ENCODE assay signal across 8 cellular contexts in genomic region chr16:30875881-30876791, GRCh38. TPM values are rescaled to one million over a fixed set of nuclear protein-coding genes. Genes with fewer than 3 reads are reported as not detected.
DNase-seq lines count a peak whose midpoint lies in the region; ATAC-seq lines count a peak whose summit lies in the region.

No MANE protein-coding gene starts in this region.

- peaks cover 22% of the 10 kb centered on the region for H3K4me1 ChIP-seq in effector memory CD4-positive, alpha-beta T cell (ENCODE audit: control insufficient read depth, insufficient read depth, low read length, poor library complexity, severe bottlenecking)

- no peaks in the 10 kb centered on the region for H3K27me3 Mint-ChIP-seq in T-helper 1 cell treated with Interleukin-12 subunit alpha and Interleukin-12 subunit beta and Interleukin-4 antibody, amounts not matched to agents 30 μg/mL and 1 μg/mL, for 36 hours (ENCODE audit: low read depth)
- H3K27me3 Mint-ChIP-seq in natural killer cell treated with Interleukin-12 subunit alpha and Interleukin-12 subunit beta and Interleukin-15 and Interleukin-18, amount 100 ng/mL, for 72 hours: no peaks in the 10 kb centered on the region

- peak; percentile 65 to 68 for ATAC-seq in natural killer cell treated with Interleukin-12 subunit alpha and Interleukin-12 subunit beta and Interleukin-15 and Interleukin-18, amount 100 ng/mL, for 72 hours

- no peaks in the 10 kb centered on the region for H3K27me3 ChIP-seq in effector memory CD4-positive, alpha-beta T cell (replicated peaks; ENCODE audit: control insufficient read depth, insufficient read depth, low read length, poor library complexity, severe bottlenecking)

- peak overlapping the region; percentile 87 for H3K27ac ChIP-seq in effector memory CD4-positive, alpha-beta T cell (ENCODE audit: insufficient read depth, low read length, poor library complexity, severe bottlenecking)

- H3K27ac Mint-ChIP-seq in T-helper 1 cell treated with Interleukin-12 subunit alpha and Interleukin-12 subunit beta and Interleukin-4 antibody, amounts not matched to agents 30 μg/mL and 1 μg/mL, for 36 hours: peak overlapping the region; percentile 83
- peak overlapping the region; percentile 90 to 99 for H3K27ac Mint-ChIP-seq in natural killer cell treated with Interleukin-12 subunit alpha and Interleukin-12 subunit beta and Interleukin-15 and Interleukin-18, amount 100 ng/mL, for 72 hours

- no peaks in the 10 kb centered on the region for H3K9me3 Mint-ChIP-seq in T-helper 1 cell treated with Interleukin-12 subunit alpha and Interleukin-12 subunit beta and Interleukin-4 antibody, amounts not matched to agents 30 μg/mL and 1 μg/mL, for 36 hours
- H3K9me3 Mint-ChIP-seq in natural killer cell treated with Interleukin-12 subunit alpha and Interleukin-12 subunit beta and Interleukin-15 and Interleukin-18, amount 100 ng/mL, for 72 hours: no peaks in the 10 kb centered on the region

- peak overlapping the region; percentile 93 for H3K4me3 Mint-ChIP-seq in T-helper 1 cell treated with Interleukin-12 subunit alpha and Interleukin-12 subunit beta and Interleukin-4 antibody, amounts not matched to agents 30 μg/mL and 1 μg/mL, for 36 hours
- peak overlapping the region; percentile 91 for H3K4me3 Mint-ChIP-seq in natural killer cell treated with Interleukin-12 subunit alpha and Interleukin-12 subunit beta and Interleukin-15 and Interleukin-18, amount 100 ng/mL, for 72 hours

- H3K4me1 Mint-ChIP-seq in T-helper 1 cell treated with Interleukin-12 subunit alpha and Interleukin-12 subunit beta and Interleukin-4 antibody, amounts not matched to agents 30 μg/mL and 1 μg/mL, for 36 hours (ENCODE audit: low read depth): peaks cover 18% of the 10 kb centered on the region
- H3K4me1 Mint-ChIP-seq in natural killer cell treated with Interleukin-12 subunit alpha and Interleukin-12 subunit beta and Interleukin-15 and Interleukin-18, amount 100 ng/mL, for 72 hours (ENCODE audit: low read depth in 2 of 2): peaks cover 39% of the 10 kb centered on the region in 2 donors

- peaks cover 11% of the 10 kb centered on the region for H3K36me3 Mint-ChIP-seq in T-helper 1 cell treated with Interleukin-12 subunit alpha and Interleukin-12 subunit beta and Interleukin-4 antibody, amounts not matched to agents 30 μg/mL and 1 μg/mL, for 36 hours (ENCODE audit: low read depth)
- H3K36me3 Mint-ChIP-seq in natural killer cell treated with Interleukin-12 subunit alpha and Interleukin-12 subunit beta and Interleukin-15 and Interleukin-18, amount 100 ng/mL, for 72 hours: peaks cover 12% of the 10 kb centered on the region

- DNase-seq in activated CD4-positive, alpha-beta T cell treated with anti-CD3 and anti-CD28 coated beads for 48 hours: peak; percentile 29
- DNase-seq in activated CD4-positive, alpha-beta T cell treated with anti-CD3 and anti-CD28 coated beads for 1 hour: no peak
- DNase-seq in HK-2 (ENCODE audit: unreplicated experiment) (peak; percentile 18), NCI-H1048 (lab: John Stamatoyannopoulos, UW) (no peak), NCI-H187 treated with DMSO at 0.1 percent for 48 hours (lab: John Stamatoyannopoulos, UW) (no peak)
- peak in 2 of 3 donors; percentile 8 to 9 for DNase-seq in effector memory CD4-positive, alpha-beta T cell
- no peak for DNase-seq in natural killer cell treated with Interleukin-12 subunit alpha and Interleukin-12 subunit beta and Interleukin-15 and Interleukin-18, amount 100 ng/mL, for 72 hours (ENCODE audit: low spot score)

- no peaks in the 10 kb centered on the region for H3K36me3 ChIP-seq in effector memory CD4-positive, alpha-beta T cell (ENCODE audit: control insufficient read depth, insufficient read depth, low read length)

- H3K4me3 ChIP-seq in effector memory CD4-positive, alpha-beta T cell (ENCODE audit: insufficient read depth, low read depth, low read length, poor library complexity, severe bottlenecking): peak overlapping the region; percentile 91

- H3K9me3 ChIP-seq in effector memory CD4-positive, alpha-beta T cell (ENCODE audit: control insufficient read depth, low read length): no peaks in the 10 kb centered on the region

RNA-seq across cellular contexts. Expression of gene BCL7C, which starts 17.7 kb away (rescaled TPM):
- total RNA-seq in natural killer cell treated with Interleukin-12 subunit alpha and Interleukin-12 subunit beta and Interleukin-15 and Interleukin-18, amount 100 ng/mL, for 72 hours: 10 to 100 TPM; 35.3 to 65.0 TPM

RNA-seq across cellular contexts. Expression of gene CTF1, which starts 20.3 kb away (rescaled TPM):
- under 1 TPM; 0.17 to 0.36 TPM for total RNA-seq in natural killer cell treated with Interleukin-12 subunit alpha and Interleukin-12 subunit beta and Interleukin-15 and Interleukin-18, amount 100 ng/mL, for 72 hours

RNA-seq across cellular contexts. Expression of gene FBXL19, which starts 47.2 kb away (rescaled TPM):
- 10 to 100 TPM; 22.8 to 42.0 TPM for total RNA-seq in natural killer cell treated with Interleukin-12 subunit alpha and Interleukin-12 subunit beta and Interleukin-15 and Interleukin-18, amount 100 ng/mL, for 72 hours

Comparison
In these comparisons a context has a peak if more than half of its experiments do, and no peak if none do; other contexts are left out.
1. DNase-seq: peak in activated CD4-positive, alpha-beta T cell treated with anti-CD3 and anti-CD28 coated beads for 48 hours (single experiment), HK-2 (single experiment) and effector memory CD4-positive, alpha-beta T cell (2 of 3); none in activated CD4-positive, alpha-beta T cell treated with anti-CD3 and anti-CD28 coated beads for 1 hour (single experiment), natural killer cell treated with Interleukin-12 subunit alpha and Interleukin-12 subunit beta and Interleukin-15 and Interleukin-18, amount 100 ng/mL, for 72 hours (single experiment), NCI-H1048 (single experiment) and NCI-H187 treated with DMSO at 0.1 percent for 48 hours (single experiment).